In genomic region chr14:77407158-77407557, GRCh38 we compare ENCODE assay signal across 16 cellular contexts. TPM values are rescaled to one million over a fixed set of nuclear protein-coding genes. Genes with fewer than 3 reads are reported as not detected.
DNase-seq lines count a peak whose midpoint lies in the region; ATAC-seq and TF ChIP-seq lines count a peak whose summit lies in the region.
"Had no signal": no experiment of that assay in that cellular context is flagged by ENCODE, and none has a peak within 500 bp of the region (broad histone marks: within the 10 kb centered on the region; RNA-seq: fewer than 3 reads in every experiment).

No MANE protein-coding gene starts in this region.

- H3K4me3 ChIP-seq in testis, result no peak overlapping the region
- H3K4me3 ChIP-seq: right atrium auricular region had no signal

- TF ChIP-seq POLR2A in erythroblast (IDR thresholded peaks at IDR 0.05; ENCODE audit: low read length), result no peak
- no peak for TF ChIP-seq POLR2A in testis (IDR thresholded peaks at IDR 0.05)

- TF ChIP-seq CTCF in testis (IDR thresholded peaks at IDR 0.05), result no peak

- H3K27me3 ChIP-seq in testis, result no peaks in the 10 kb centered on the region
- H3K27me3 ChIP-seq: right atrium auricular region had no signal

- WGBS in testis, 2 donors, result 58 to 83% methylated on average over 2 of the region's 2 CpGs

- no peaks in the 10 kb centered on the region for H3K36me3 ChIP-seq in testis (ENCODE audit: low read depth, missing control alignments)
- H3K36me3 ChIP-seq: right atrium auricular region had no signal

- DNase-seq in left cardiac atrium (no peak), Right ventricle myocardium superior (no peak), OCI-M2 (lab: John Stamatoyannopoulos, UW; ENCODE audit: unreplicated experiment) (peak; percentile 96), erythroblast (lab: John Stamatoyannopoulos, UW) (peak; percentile 37 to 44), testis (peak; percentile 18), A172 (ENCODE audit: low spot score) (no peak), DMS153 (lab: John Stamatoyannopoulos, UW) (no peak)
- DNase-seq: ACHN; activated naive CD4-positive, alpha-beta T cell; effector CD4-positive, alpha-beta T cell; H9; mammary epithelial cell; NCI-H1930; NCI-H69 had no signal

- ATAC-seq in left cardiac atrium (peak; percentile 44 to 56), Right ventricle myocardium superior (ENCODE audit: poor library complexity) (no peak), HG03196 (IDR thresholded peaks at IDR 0.05; ENCODE audit: unreplicated experiment) (no peak)

- no peaks in the 10 kb centered on the region for H3K9me3 ChIP-seq in testis
- H3K9me3 ChIP-seq: right atrium auricular region had no signal

- no peaks in the 10 kb centered on the region for H3K4me1 ChIP-seq in testis

- intact Hi-C loops in left cardiac atrium (cut with DNase I), result loop anchor here in 1 of 2 donors (10.0 kb wide), 1 partner anchor 282 kb away; no protein-coding TSS in a partner anchor
- intact Hi-C loops in Right ventricle myocardium superior (cut with DNase I), result no loop called here
- intact Hi-C loops in testis (cut with DNase I; ENCODE audit: low total_unique reads), result no loop called here

- peak overlapping the region in 1 of 2 donors; percentile 9 for H3K27ac ChIP-seq in testis
- H3K27ac ChIP-seq: right atrium auricular region had no signal

RNA-seq across cellular contexts. Expression of gene NOXRED1, which starts 16.2 kb away (rescaled TPM):
- total RNA-seq in left cardiac atrium (under 1 TPM in 1 of 2 donors, not detected in 1; 0.34 TPM), Right ventricle myocardium superior (not detected), testis (10 to 100 TPM in 1 of 2 donors, 1 to 10 TPM in 1; 5.2 to 11.3 TPM)
- 18.0 TPM for polyA plus RNA-seq in testis (ENCODE audit: insufficient read depth, low read depth, low replicate concordance)
- total RNA-seq in A172 (2014; rRNA removed; shearing (Covaris generic)), result not detected in 2 replicates
- total RNA-seq: H9, right atrium auricular region had no signal

RNA-seq across cellular contexts. Expression of gene SAMD15, which starts 30.0 kb away (rescaled TPM):
- total RNA-seq in left cardiac atrium, result under 1 TPM in 1 of 2 donors, not detected in 1; 0.52 TPM
- not detected for total RNA-seq in Right ventricle myocardium superior
- total RNA-seq in testis, result 10 to 100 TPM in 1 of 2 donors, 1 to 10 TPM in 1; 9.2 to 22.6 TPM
- 31.3 TPM for polyA plus RNA-seq in testis (ENCODE audit: insufficient read depth, low read depth, low replicate concordance)
- 1.9 and 2.7 TPM in 2 replicates for total RNA-seq in A172 (2014; rRNA removed; shearing (Covaris generic))

RNA-seq across cellular contexts. Expression of gene TMED8, which starts 30.3 kb away (rescaled TPM):
- total RNA-seq in left cardiac atrium (1 to 10 TPM; 5.9 to 6.7 TPM), Right ventricle myocardium superior (4.8 TPM), testis (10 to 100 TPM; 30.9 to 40.1 TPM)
- polyA plus RNA-seq in testis (ENCODE audit: insufficient read depth, low read depth, low replicate concordance), result 16.9 TPM
- total RNA-seq in A172 (2014; rRNA removed; shearing (Covaris generic)), result 11.1 and 11.5 TPM in 2 replicates

RNA-seq across cellular contexts. Expression of gene VIPAS39, which starts 50.2 kb away (rescaled TPM):
- total RNA-seq in left cardiac atrium (10 to 100 TPM in 1 of 2 donors, 1 to 10 TPM in 1; 9.1 to 11.7 TPM), Right ventricle myocardium superior (10.9 TPM), testis (10 to 100 TPM; 45.8 to 52.3 TPM)
- polyA plus RNA-seq in testis (ENCODE audit: insufficient read depth, low read depth, low replicate concordance), result 39.3 TPM
- total RNA-seq in A172 (2014; rRNA removed; shearing (Covaris generic)), result 16.1 and 20.5 TPM in 2 replicates

RNA-seq across cellular contexts. Expression of gene AHSA1, which starts 50.7 kb away (rescaled TPM):
- total RNA-seq in left cardiac atrium (100 to 1,000 TPM; 109 to 173 TPM), Right ventricle myocardium superior (205 TPM), testis (100 to 1,000 TPM; 250 to 379 TPM)
- polyA plus RNA-seq in testis (ENCODE audit: insufficient read depth, low read depth, low replicate concordance), result 303 TPM
- 178 and 229 TPM in 2 replicates for total RNA-seq in A172 (2014; rRNA removed; shearing (Covaris generic))

Comparison
In these comparisons a context has a peak if more than half of its experiments do, and no peak if none do; other contexts are left out.
1. ATAC-seq: peak in left cardiac atrium (2 of 2); none in Right ventricle myocardium superior (single experiment) and HG03196 (single experiment).
2. DNase-seq: peak in OCI-M2 (single experiment), erythroblast (2 of 2) and testis (single experiment); none in left cardiac atrium (single experiment), Right ventricle myocardium superior (single experiment), A172 (single experiment) and DMS153 (single experiment).